18 cellular contexts compared by ENCODE assay signal in genomic region chr13:63595811-63596210, GRCh38.
"Had no signal": no experiment of that assay in that cellular context is flagged by ENCODE, and none has a peak within 500 bp of the region (broad histone marks: within the 10 kb centered on the region; RNA-seq: fewer than 3 reads in every experiment).

No MANE protein-coding gene starts in this region.

- H3K27ac ChIP-seq: coronary artery, gastroesophageal sphincter, ovary, upper lobe of right lung, vagina had no signal

- H3K9me3 ChIP-seq: gastroesophageal sphincter, ovary, upper lobe of right lung, vagina had no signal

- H3K4me3 ChIP-seq: coronary artery, gastroesophageal sphincter, mucosa of descending colon, ovary, upper lobe of right lung, vagina had no signal

- DNase-seq: effector CD8-positive, alpha-beta T cell; glutamatergic neuron; islet precursor cell; mucosa of descending colon; naive thymus-derived CD8-positive, alpha-beta T cell; nucleus accumbens; ovary; right cardiac atrium; small intestine; stimulated activated CD4-positive, alpha-beta T cell treated with anti-CD3 and anti-CD28 coated beads, Interleukin-2, amount 100 ng/mL, for 48 hours; stimulated activated naive CD4-positive, alpha-beta T cell treated with Interleukin-2 at 50 U/mL for 16 hours; upper lobe of right lung had no signal

- FAIRE-seq: small intestine had no signal

- H3K4me1 Mint-ChIP-seq: naive thymus-derived CD8-positive, alpha-beta T cell; neural crest cell had no signal

- H3K4me3 Mint-ChIP-seq: naive thymus-derived CD8-positive, alpha-beta T cell; neural crest cell had no signal

- H3K27me3 ChIP-seq: gastroesophageal sphincter, ovary, upper lobe of right lung, vagina had no signal

- H3K27me3 Mint-ChIP-seq: naive thymus-derived CD8-positive, alpha-beta T cell had no signal

- H3K4me1 ChIP-seq: gastroesophageal sphincter, upper lobe of right lung, vagina had no signal

- H3K36me3 ChIP-seq: gastroesophageal sphincter, ovary, upper lobe of right lung, vagina had no signal

- H3K27ac Mint-ChIP-seq: naive thymus-derived CD8-positive, alpha-beta T cell had no signal

- ATAC-seq: esophagus mucosa; gastroesophageal sphincter; left lobe of liver; mucosa of descending colon; naive thymus-derived CD8-positive, alpha-beta T cell; right cardiac atrium; upper lobe of right lung had no signal
